9 cellular contexts compared by ENCODE assay signal in the genomic region with DNA sequence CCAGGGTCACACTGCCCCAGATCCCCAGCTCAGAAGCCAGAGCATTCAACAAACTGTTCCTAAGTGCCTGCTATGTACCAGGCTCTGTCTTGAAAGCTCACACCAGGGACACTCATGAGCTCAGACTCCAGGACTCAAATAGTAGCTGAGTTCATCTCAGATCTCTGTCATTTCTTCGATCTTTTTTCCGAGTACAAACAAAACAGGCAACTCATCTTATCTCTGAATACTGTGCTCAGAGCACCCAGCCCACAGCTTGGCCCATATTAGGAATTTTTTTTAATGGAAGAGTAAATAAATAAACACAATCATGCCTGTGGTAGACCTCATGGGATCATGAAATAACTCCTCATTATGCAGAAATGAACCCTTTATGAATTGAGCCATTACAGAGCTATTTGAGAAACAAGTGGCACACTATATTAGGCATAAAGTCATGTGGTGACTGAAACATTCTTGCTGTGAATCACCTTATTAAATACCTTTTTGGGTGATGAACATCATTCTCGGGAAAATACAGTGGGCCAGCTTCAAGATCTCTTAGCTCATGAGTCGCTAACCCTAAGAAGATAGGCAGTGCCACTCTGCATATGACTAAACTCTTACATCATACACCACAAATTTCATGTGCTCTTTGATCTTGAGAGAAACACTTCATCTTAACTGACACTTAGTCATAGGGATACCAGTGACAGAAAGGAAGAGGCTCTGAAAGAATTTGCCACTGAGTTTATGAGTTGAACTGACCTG. TPM values are rescaled to one million over a fixed set of nuclear protein-coding genes. Genes with fewer than 3 reads are reported as not detected.
DNase-seq lines count a peak whose midpoint lies in the region; ATAC-seq and TF ChIP-seq lines count a peak whose summit lies in the region.
"Had no signal": no experiment of that assay in that cellular context is flagged by ENCODE, and none has a peak within 500 bp of the region (broad histone marks: within the 10 kb centered on the region; RNA-seq: fewer than 3 reads in every experiment).

No MANE protein-coding gene starts in this region.

- POLR2A ChIA-PET in RWPE1 (lab: Yijun Ruan, JAX; ENCODE audit: low non-redundant PET) = interaction anchor here (0.6 to 1.5 kb wide), 2 partner anchors 9 to 34 kb away, joined by 3 read pairs; partner anchors contain the start of gene SH3RF2

- CTCF ChIA-PET in activated CD8-positive, alpha-beta memory T cell treated with anti-CD3 and anti-CD28 coated beads, Interleukin-2, amount 10 ng/mL, durations not matched to agents 7 days and 5 days (lab: Charles Lee) = interaction anchor here (0.6 kb wide), 1 partner anchor 11 kb away, joined by 4 read pairs; no protein-coding TSS in a partner anchor
- CTCF ChIA-PET in RWPE1 (lab: Yijun Ruan, JAX) = interaction anchor here (0.8 to 0.9 kb wide), 2 partner anchors 58 to 95 kb away, joined by 3 read pairs; no protein-coding TSS in a partner anchor

- H3K4me3 Mint-ChIP-seq in activated CD8-positive, alpha-beta memory T cell treated with anti-CD3 and anti-CD28 coated beads, Interleukin-2, amount 10 ng/mL, durations not matched to agents 7 days and 5 days = no peak overlapping the region

- no peaks in the 10 kb centered on the region for H3K36me3 ChIP-seq in upper lobe of right lung

- no peak overlapping the region for H3K4me3 ChIP-seq in upper lobe of right lung

- peak overlapping the region; percentile 45 for H3K27ac ChIP-seq in RWPE1
- no peak overlapping the region for H3K27ac ChIP-seq in upper lobe of right lung
- H3K27ac ChIP-seq: C4-2B had no signal

- H3K9me3 Mint-ChIP-seq in activated CD8-positive, alpha-beta memory T cell treated with anti-CD3 and anti-CD28 coated beads, Interleukin-2, amount 10 ng/mL, durations not matched to agents 7 days and 5 days (ENCODE audit: low read depth) = no peaks in the 10 kb centered on the region

- peak; percentile 89 for ATAC-seq in activated CD8-positive, alpha-beta memory T cell treated with anti-CD3 and anti-CD28 coated beads, Interleukin-2, amount 10 ng/mL, durations not matched to agents 7 days and 5 days
- peak; percentile 46 for ATAC-seq in HG02970 (IDR thresholded peaks at IDR 0.05; ENCODE audit: low FRiP score, unreplicated experiment)
- peak; percentile 37 for ATAC-seq in upper lobe of right lung

- H3K4me1 Mint-ChIP-seq in activated CD8-positive, alpha-beta memory T cell treated with anti-CD3 and anti-CD28 coated beads, Interleukin-2, amount 10 ng/mL, durations not matched to agents 7 days and 5 days = peaks cover 38% of the 10 kb centered on the region

- no peaks in the 10 kb centered on the region for H3K36me3 Mint-ChIP-seq in activated CD8-positive, alpha-beta memory T cell treated with anti-CD3 and anti-CD28 coated beads, Interleukin-2, amount 10 ng/mL, durations not matched to agents 7 days and 5 days

- peak overlapping the region; percentile 48 for H3K27ac Mint-ChIP-seq in activated CD8-positive, alpha-beta memory T cell treated with anti-CD3 and anti-CD28 coated beads, Interleukin-2, amount 10 ng/mL, durations not matched to agents 7 days and 5 days

- H3K4me1 ChIP-seq in upper lobe of right lung = peaks cover 3% of the 10 kb centered on the region

- H3K27me3 Mint-ChIP-seq in activated CD8-positive, alpha-beta memory T cell treated with anti-CD3 and anti-CD28 coated beads, Interleukin-2, amount 10 ng/mL, durations not matched to agents 7 days and 5 days = peaks cover 45% of the 10 kb centered on the region

- H3K9me3 ChIP-seq in upper lobe of right lung = no peaks in the 10 kb centered on the region

- DNase-seq in activated CD8-positive, alpha-beta memory T cell treated with anti-CD3 and anti-CD28 coated beads, Interleukin-2, amount 10 ng/mL, durations not matched to agents 7 days and 5 days = peak; percentile 43
- DNase-seq in activated CD8-positive, alpha-beta memory T cell treated with anti-CD3 and anti-CD28 coated beads, Interleukin-2, amount 50 U/mL, for 4 hours = no peak
- DNase-seq in RWPE1 (ENCODE audit: low spot score) = peak; percentile 58
- DNase-seq in fibroblast of peridontal ligament (ENCODE audit: extremely low read depth) = peak; percentile 57
- no peak for DNase-seq in upper lobe of right lung
- DNase-seq in NCI-H2171 treated with DMSO at 0.1 percent for 48 hours (lab: John Stamatoyannopoulos, UW) = no peak
- DNase-seq in activated gamma-delta T cell treated with Interleukin-2 at 50 U/mL for 16 hours = no peak

- intact Hi-C loops in upper lobe of right lung (cut with DNase I) = no loop called here

- no peaks in the 10 kb centered on the region for H3K27me3 ChIP-seq in upper lobe of right lung

- TF ChIP-seq CTCF in RWPE1 (conservative IDR thresholded peaks at IDR 0.05; ENCODE audit: low read depth) (no peak), upper lobe of right lung (IDR thresholded peaks at IDR 0.05) (no peak)

RNA-seq across cellular contexts. Expression of gene SH3RF2, which starts 9.9 kb away (rescaled TPM):
- total RNA-seq in activated CD8-positive, alpha-beta memory T cell treated with anti-CD3 and anti-CD28 coated beads, Interleukin-2, amount 10 ng/mL, durations not matched to agents 7 days and 5 days = under 1 TPM in 1 of 2 experiments, not detected in 1; 0.12 TPM
- total RNA-seq in upper lobe of right lung = 12.4 TPM

Comparison
In these comparisons a context has a peak if more than half of its experiments do, and no peak if none do; other contexts are left out.
1. DNase-seq: peak in activated CD8-positive, alpha-beta memory T cell treated with anti-CD3 and anti-CD28 coated beads, Interleukin-2, amount 10 ng/mL, durations not matched to agents 7 days and 5 days (single experiment), RWPE1 (single experiment) and fibroblast of peridontal ligament (single experiment); none in activated CD8-positive, alpha-beta memory T cell treated with anti-CD3 and anti-CD28 coated beads, Interleukin-2, amount 50 U/mL, for 4 hours (single experiment), upper lobe of right lung (single experiment), NCI-H2171 treated with DMSO at 0.1 percent for 48 hours (single experiment) and activated gamma-delta T cell treated with Interleukin-2 at 50 U/mL for 16 hours (single experiment).
2. ATAC-seq: peak in every context shown above with its lines; median percentile 89 in activated CD8-positive, alpha-beta memory T cell treated with anti-CD3 and anti-CD28 coated beads, Interleukin-2, amount 10 ng/mL, durations not matched to agents 7 days and 5 days; 46 in HG02970; 37 in upper lobe of right lung.
3. RNA of gene SH3RF2, which starts 9.9 kb away (total RNA-seq): 12.4 TPM in upper lobe of right lung (single experiment); 0.12 TPM in activated CD8-positive, alpha-beta memory T cell treated with anti-CD3 and anti-CD28 coated beads, Interleukin-2, amount 10 ng/mL, durations not matched to agents 7 days and 5 days; every median in the first group is over 10 times any median in the second.